1 cellular context compared by ENCODE assay signal in the genomic region with DNA sequence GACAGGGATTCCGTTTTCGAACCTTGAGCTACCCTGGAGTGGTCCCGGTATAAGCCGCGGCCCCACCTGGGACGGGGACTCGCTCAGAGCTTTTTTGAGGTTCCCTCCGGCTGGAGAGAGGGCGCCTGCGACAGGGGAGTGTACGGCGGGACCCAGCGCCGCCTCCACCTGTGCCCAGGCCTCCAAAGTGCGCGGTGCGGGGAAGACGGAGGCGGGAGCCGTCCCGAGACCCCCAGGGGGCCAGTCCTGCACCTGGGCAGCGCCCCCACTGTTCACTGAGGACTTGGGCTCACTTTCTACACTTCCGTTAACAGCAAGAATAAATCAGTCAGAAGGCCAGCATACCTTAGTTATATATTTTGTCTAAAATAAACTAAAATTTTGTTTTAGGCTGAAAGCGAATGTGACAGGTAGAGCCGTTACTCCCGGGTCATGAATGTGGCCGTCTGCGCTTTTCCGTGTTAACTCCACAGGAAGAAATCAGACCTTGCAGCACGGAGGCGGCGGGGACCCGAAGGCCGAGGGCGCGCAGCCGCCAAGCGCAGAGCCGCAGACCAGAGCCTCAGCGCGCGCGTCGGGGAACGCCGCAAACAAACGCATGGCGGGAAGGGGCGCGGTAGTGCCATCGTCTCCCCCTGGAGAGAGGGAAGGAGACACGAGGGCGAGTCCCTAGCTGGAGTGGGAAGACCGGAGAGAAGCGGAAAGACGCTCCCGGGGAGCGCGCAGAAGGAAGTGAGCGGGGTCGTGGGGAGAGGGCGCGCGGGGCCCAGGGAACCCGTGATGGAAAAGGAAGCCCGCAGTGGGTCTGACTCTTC.
TF ChIP-seq lines count a peak whose summit lies in the region.

No MANE protein-coding gene starts in this region.

TF ChIP-seq in endothelial cell of umbilical vein, 7 proteins besides CTCF, POLR2A, EP300 and RAD21:
- TF ChIP-seq JUN (IDR thresholded peaks at IDR 0.05; ENCODE audit: borderline replicate concordance, insufficient read depth, insufficient read length, low read depth): no peak
- TF ChIP-seq POLR2AphosphoS5 (IDR thresholded peaks at IDR 0.05; ENCODE audit: insufficient read depth, low read depth, low read length): no peak
- no peak for TF ChIP-seq MYC (IDR thresholded peaks at IDR 0.05; ENCODE audit: low read depth, low read length)
- TF ChIP-seq, protein P1, sequence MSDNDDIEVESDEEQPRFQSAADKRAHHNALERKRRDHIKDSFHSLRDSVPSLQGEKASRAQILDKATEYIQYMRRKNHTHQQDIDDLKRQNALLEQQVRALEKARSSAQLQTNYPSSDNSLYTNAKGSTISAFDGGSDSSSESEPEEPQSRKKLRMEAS (IDR thresholded peaks at IDR 0.05; ENCODE audit: insufficient read depth, insufficient read length): no peak
- TF ChIP-seq GATA2 (IDR thresholded peaks at IDR 0.05; ENCODE audit: insufficient read depth, insufficient read length, low read depth, low read length): no peak
- TF ChIP-seq EZH2 (IDR thresholded peaks at IDR 0.05; ENCODE audit: borderline replicate concordance, low read depth, low read length, severe bottlenecking): no peak
- TF ChIP-seq FOS (IDR thresholded peaks at IDR 0.05; ENCODE audit: borderline replicate concordance, insufficient read depth, low read length): no peak
